ENCODE assay signal across 15 cellular contexts in the genomic region with DNA sequence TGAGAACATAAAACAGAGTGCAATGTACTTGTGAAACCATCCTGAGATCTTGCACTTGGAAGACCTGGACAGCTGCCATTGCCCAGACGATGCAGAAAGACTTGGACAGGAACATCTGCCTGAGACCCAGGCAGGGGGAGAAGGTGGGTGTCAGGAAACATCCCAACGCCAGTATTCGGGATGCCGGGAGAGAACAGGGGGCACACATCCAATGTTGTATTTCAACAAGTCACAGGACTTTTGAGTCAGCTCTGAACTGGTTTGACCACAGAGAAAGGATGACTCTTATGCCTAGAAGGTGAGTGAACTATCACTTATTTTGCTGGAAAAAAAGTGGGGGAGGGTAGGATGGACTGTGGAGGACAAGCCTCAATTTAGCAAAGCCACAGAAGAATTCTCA.
DNase-seq lines count a peak whose midpoint lies in the region; ATAC-seq and TF ChIP-seq lines count a peak whose summit lies in the region.
"Had no signal": no experiment of that assay in that cellular context is flagged by ENCODE, and none has a peak within 500 bp of the region (broad histone marks: within the 10 kb centered on the region; RNA-seq: fewer than 3 reads in every experiment).

No MANE protein-coding gene starts in this region.

- 48% methylated on average over 4 of the region's 4 CpGs for WGBS in hepatocyte (ENCODE audit: low lambda C conversion rate, missing lambda C conversion rate)
- WGBS in stomach, 5 donors: 63 to 82% (median 66%) methylated on average over 4 of the region's 4 CpGs

- no peaks in the 10 kb centered on the region for H4K20me1 ChIP-seq in hepatocyte (ENCODE audit: insufficient read depth, poor library complexity, severe bottlenecking)

- no peak for TF ChIP-seq POLR2A in breast epithelium (IDR thresholded peaks at IDR 0.05)
- TF ChIP-seq POLR2A in stomach (IDR thresholded peaks at IDR 0.05): no peak

- H3K79me2 ChIP-seq in hepatocyte: peaks cover 69% of the 10 kb centered on the region

- intact Hi-C loops in breast epithelium (cut with DNase I; ENCODE audit: low total_unique reads) (no loop called here), stomach (cut with DNase I; ENCODE audit: low total_unique reads) (no loop called here)

- peak overlapping the region in 1 of 3 donors; percentile 35 for H3K4me3 ChIP-seq in breast epithelium
- no peak overlapping the region for H3K4me3 ChIP-seq in hepatocyte
- H3K4me3 ChIP-seq in stomach: no peak overlapping the region
- H3K4me3 ChIP-seq: ascending aorta had no signal

- TF ChIP-seq EP300 in stomach (IDR thresholded peaks at IDR 0.05): no peak

- H3K4me1 ChIP-seq in breast epithelium (no peaks in the 10 kb centered on the region), hepatocyte (ENCODE audit: insufficient read depth) (peaks cover 25% of the 10 kb centered on the region), stomach (peaks cover 0 to 37% (median 15%) of the 10 kb centered on the region in 4 donors)
- H3K4me1 ChIP-seq: ascending aorta had no signal

- ATAC-seq in GM18498 (IDR thresholded peaks at IDR 0.05; ENCODE audit: unreplicated experiment): no peak
- ATAC-seq: activated CD8-positive, alpha-beta T cell treated with anti-CD3 and anti-CD28 coated beads for 36 hours; activated T-helper 17 cell treated with anti-CD3 and anti-CD28 coated beads, Interleukin-2, amount 50 U/mL, for 72 hours; stimulated activated naive CD8-positive, alpha-beta T cell treated with anti-CD3 and anti-CD28 coated beads, Interleukin-15, Interleukin-2, amounts not matched to agents 100 U/mL and 50 U/mL, for 24 hours had no signal

- TF ChIP-seq CTCF in breast epithelium (IDR thresholded peaks at IDR 0.05): no peak
- TF ChIP-seq CTCF in hepatocyte (IDR thresholded peaks at IDR 0.05; ENCODE audit: poor library complexity): no peak
- TF ChIP-seq CTCF in stomach (IDR thresholded peaks at IDR 0.05): no peak

- H3K27ac ChIP-seq in breast epithelium (peak overlapping the region; percentile 74 to 92), hepatocyte (peak overlapping the region; percentile 87), stomach (peak overlapping the region in 4 of 5 donors; percentile 38 to 75 (median 42))
- H3K27ac ChIP-seq: ascending aorta had no signal

- H3K4me2 ChIP-seq in hepatocyte: peak overlapping the region; percentile 66

- no peaks in the 10 kb centered on the region for H3K36me3 ChIP-seq in breast epithelium
- H3K36me3 ChIP-seq in hepatocyte (replicated peaks; ENCODE audit: insufficient read depth, low read depth): no peaks in the 10 kb centered on the region
- no peaks in the 10 kb centered on the region for H3K36me3 ChIP-seq in stomach
- H3K36me3 ChIP-seq: ascending aorta had no signal

- no peaks in the 10 kb centered on the region for H3K9me2 ChIP-seq in hepatocyte (replicated peaks; ENCODE audit: insufficient read depth)

- peaks cover 0 to 3% of the 10 kb centered on the region in 2 donors for H3K9me3 ChIP-seq in breast epithelium
- H3K9me3 ChIP-seq in hepatocyte (ENCODE audit: low read depth): no peaks in the 10 kb centered on the region
- no peaks in the 10 kb centered on the region for H3K9me3 ChIP-seq in stomach
- H3K9me3 ChIP-seq: ascending aorta had no signal

- no peak overlapping the region for H2AFZ ChIP-seq in hepatocyte

- DNase-seq in HPDE6-E6E7 (ENCODE audit: extremely low spot score) (peak; percentile 13), breast epithelium (ENCODE audit: low spot score in 2 of 2) (no peak), hepatocyte (ENCODE audit: low spot score) (no peak), stomach (no peak), NCI-H1694 (lab: John Stamatoyannopoulos, UW) (no peak), AML-193 (lab: John Stamatoyannopoulos, UW) (no peak)
- DNase-seq in stimulated activated CD4-positive, alpha-beta T cell treated with anti-CD3 and anti-CD28 coated beads, Interleukin-4, amount 100 ng/mL, for 1 hour: no peak
- DNase-seq: activated CD8-positive, alpha-beta T cell treated with anti-CD3 and anti-CD28 coated beads for 36 hours; H9; KG1; NCI-H1436; stimulated activated naive CD8-positive, alpha-beta T cell treated with anti-CD3 and anti-CD28 coated beads, Interleukin-15, Interleukin-2, amounts not matched to agents 100 U/mL and 50 U/mL, for 24 hours had no signal

- H3K27me3 ChIP-seq in breast epithelium: no peaks in the 10 kb centered on the region
- H3K27me3 ChIP-seq in hepatocyte: no peaks in the 10 kb centered on the region
- no peaks in the 10 kb centered on the region for H3K27me3 ChIP-seq in stomach
- H3K27me3 ChIP-seq: ascending aorta had no signal
